9 cellular contexts compared by ENCODE assay signal in the genomic region with DNA sequence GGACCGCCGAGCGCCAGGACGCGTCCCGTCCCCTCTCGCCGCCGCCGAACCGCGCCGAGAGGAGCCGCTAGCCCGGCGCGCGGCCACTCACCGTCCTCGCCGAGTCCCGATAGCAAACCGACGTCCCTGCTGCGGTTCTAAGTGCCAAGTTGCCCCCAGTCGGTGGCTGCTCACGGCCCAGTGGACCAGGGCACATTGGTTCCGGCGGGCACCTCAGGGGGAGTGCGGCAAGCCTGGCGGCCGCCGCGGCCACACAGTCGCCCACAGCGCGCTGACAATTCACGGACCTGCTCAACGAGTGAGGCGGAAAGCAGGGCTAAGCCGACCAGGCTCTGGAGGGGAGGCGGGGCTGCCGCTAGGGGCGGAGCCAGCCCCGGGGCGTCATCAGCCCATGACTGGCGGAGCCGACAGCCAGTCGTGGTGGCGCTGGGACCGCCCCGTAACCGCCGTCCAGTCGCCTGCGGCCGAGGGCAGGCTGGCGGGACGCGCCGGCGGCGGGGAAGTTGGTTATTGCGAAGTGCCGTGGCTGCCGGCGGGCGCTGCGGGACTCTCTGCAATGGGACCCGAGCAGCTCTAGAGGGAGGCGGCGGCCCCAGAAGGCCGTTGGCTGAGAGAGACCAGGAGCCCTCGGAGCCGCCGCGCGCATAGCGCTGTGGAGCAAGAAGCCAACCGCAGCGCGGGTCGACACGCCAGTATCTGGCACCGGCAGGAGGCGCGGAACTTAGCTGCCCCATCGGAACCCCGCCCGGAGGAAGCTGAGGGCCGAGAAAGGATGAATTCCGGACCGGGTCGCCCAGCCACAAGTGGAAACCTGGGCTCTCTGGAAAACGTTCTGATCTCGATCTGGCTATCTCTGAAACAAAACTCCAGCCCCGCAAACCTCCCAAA. TPM values are rescaled to one million over a fixed set of nuclear protein-coding genes. Genes with fewer than 3 reads are reported as not detected.
DNase-seq lines count a peak whose midpoint lies in the region; ATAC-seq, FAIRE-seq and TF ChIP-seq lines count a peak whose summit lies in the region.
"Had no signal": no experiment of that assay in that cellular context is flagged by ENCODE, and none has a peak within 500 bp of the region (broad histone marks: within the 10 kb centered on the region; RNA-seq: fewer than 3 reads in every experiment).

A gene with protein sequence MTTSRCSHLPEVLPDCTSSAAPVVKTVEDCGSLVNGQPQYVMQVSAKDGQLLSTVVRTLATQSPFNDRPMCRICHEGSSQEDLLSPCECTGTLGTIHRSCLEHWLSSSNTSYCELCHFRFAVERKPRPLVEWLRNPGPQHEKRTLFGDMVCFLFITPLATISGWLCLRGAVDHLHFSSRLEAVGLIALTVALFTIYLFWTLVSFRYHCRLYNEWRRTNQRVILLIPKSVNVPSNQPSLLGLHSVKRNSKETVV (minus strand): TSS at position 300 of the 888 bp plus-strand sequence. CDS start 112,387 bp downstream, outside the sequence.

- H3K4me3 ChIP-seq in keratinocyte (ENCODE audit: control insufficient read depth in 2 of 3, extremely low read depth in 1 of 3, insufficient read depth in 2 of 3, low read depth in 1 of 3, low read length in 3 of 3), result peak within 1 kb of the TSS; percentile 64 to 79 (median 76)

- H3K27me3 ChIP-seq in keratinocyte (ENCODE audit: control insufficient read depth, extremely low read depth, insufficient read depth, low read length), result peaks cover 23% of the 10 kb centered on the region

- ATAC-seq in GM19025 (IDR thresholded peaks at IDR 0.05; ENCODE audit: low read depth, unreplicated experiment) (peak; percentile 96), HG03280 (IDR thresholded peaks at IDR 0.05; ENCODE audit: unreplicated experiment) (peak; percentile 97)

- TF ChIP-seq CTCF in keratinocyte (optimal IDR thresholded peaks at IDR 0.05 in 1 of 3, IDR thresholded peaks at IDR 0.05 in 1 of 3, conservative IDR thresholded peaks at IDR 0.05 in 1 of 3; ENCODE audit: extremely low read depth in 1 of 3, insufficient read depth in 2 of 3, low read length in 3 of 3), result peak in 2 of 3 experiments; percentile 31 to 34

- peak within 1 kb of the TSS; percentile 98 for H2AFZ ChIP-seq in keratinocyte (ENCODE audit: control insufficient read depth, low read length)

- peak within 1 kb of the TSS; percentile 96 for H3K4me2 ChIP-seq in keratinocyte (ENCODE audit: control insufficient read depth, extremely low read depth, insufficient read depth, low read depth, low read length)

- no peaks in the 10 kb centered on the region for H3K9me1 ChIP-seq in keratinocyte (ENCODE audit: control insufficient read depth, extremely low read depth, insufficient read depth, low read length)

- dilution Hi-C loops in keratinocyte (cut with MboI; ENCODE audit: extremely low pct_ligation_motif_present, low sequenced_read_pairs), result no loop called here

- peak; percentile 99 for DNase-seq in AG20443 (ENCODE audit: low spot score)
- DNase-seq in NCI-H446 (lab: John Stamatoyannopoulos, UW), result peak; percentile 78 to 95
- DNase-seq in activated CD4-positive, CD25-positive, alpha-beta regulatory T cell treated with anti-CD3 and anti-CD28 coated beads, Interleukin-2, amount 50 U/mL, for 72 hours, result peak; percentile 98
- DNase-seq in cerebellar nuclear complex (lab: John Stamatoyannopoulos, UW), result peak; percentile 49 to 64
- DNase-seq in keratinocyte (ENCODE audit: low read depth, low spot score), result peak; percentile 35
- DNase-seq in stimulated activated CD4-positive, alpha-beta T cell treated with anti-CD3 and anti-CD28 coated beads, Interleukin-12 subunit alpha, Interleukin-12 subunit beta, amount 100 ng/mL, for 48 hours (ENCODE audit: low read depth in 2 of 3, low spot score in 1 of 3), result peak; percentile 86 to 93 (median 90)

- peak within 1 kb of the TSS; percentile 67 for H3K9ac ChIP-seq in keratinocyte (ENCODE audit: control insufficient read depth, extremely low read depth, insufficient read depth, low read length)

- H3K79me2 ChIP-seq in keratinocyte (ENCODE audit: control insufficient read depth, insufficient read depth, low read length), result no peaks in the 10 kb centered on the region

- peaks cover 7% of the 10 kb centered on the region for H3K4me1 ChIP-seq in keratinocyte (ENCODE audit: control insufficient read depth, extremely low read depth, insufficient read depth, low read length)

- FAIRE-seq in keratinocyte (lab: Jason Lieb, UNC), result no peak
- FAIRE-seq: endometrium had no signal

- H4K20me1 ChIP-seq in keratinocyte (ENCODE audit: control insufficient read depth, extremely low read depth, insufficient read depth, low read length), result no peaks in the 10 kb centered on the region

- H3K36me3 ChIP-seq in keratinocyte (ENCODE audit: control insufficient read depth in 2 of 2, extremely low read depth in 1 of 2, insufficient read depth in 2 of 2, low read length in 2 of 2), result no peaks in the 10 kb centered on the region

- no peak within 1 kb of the TSS for H3K27ac ChIP-seq in keratinocyte (ENCODE audit: control insufficient read depth, insufficient read depth, low read length)

- no peaks in the 10 kb centered on the region for H3K9me3 ChIP-seq in keratinocyte (ENCODE audit: control insufficient read depth, low read depth, low read length)

RNA-seq across cellular contexts. Expression of the gene that starts here (rescaled TPM):
- 0.26 to 0.45 TPM (median 0.35 TPM) in 3 replicates for polyA plus RNA-seq in keratinocyte
- polyA plus RNA-seq in keratinocyte (2011; ENCODE audit: low read depth), result 15.2 TPM
- 0.22 and 0.63 TPM in 2 replicates for polyA plus RNA-seq in keratinocyte (2011; cell fraction: cytosol; rRNA removed)
- polyA plus RNA-seq in keratinocyte (2011; cell fraction: nucleus; rRNA removed), result 0.48 and 1.0 TPM in 2 replicates
- polyA plus RNA-seq in keratinocyte (2012; ENCODE audit: low replicate concordance), result 0.73 and 23.5 TPM in 2 replicates
- polyA minus RNA-seq in keratinocyte, result 1.2 TPM in 1 of 3 replicates, not detected in the others
- polyA minus RNA-seq in keratinocyte (2011; cell fraction: cytosol; rRNA and poly(A)+ RNA removed), result not detected
- polyA minus RNA-seq in keratinocyte (2011; cell fraction: nucleus; rRNA and poly(A)+ RNA removed), result 0.53 and 1.2 TPM in 2 replicates

Comparison
In these comparisons a context has a peak if more than half of its experiments do, and no peak if none do; other contexts are left out.
1. DNase-seq: peak in every context shown above with its lines; median percentile 99 in AG20443; 98 in activated CD4-positive, CD25-positive, alpha-beta regulatory T cell treated with anti-CD3 and anti-CD28 coated beads, Interleukin-2, amount 50 U/mL, for 72 hours; 90 in stimulated activated CD4-positive, alpha-beta T cell treated with anti-CD3 and anti-CD28 coated beads, Interleukin-12 subunit alpha, Interleukin-12 subunit beta, amount 100 ng/mL, for 48 hours; 86 in NCI-H446; 56 in cerebellar nuclear complex; 35 in keratinocyte.